ENCODE assay signal across 7 cellular contexts in the genomic region with DNA sequence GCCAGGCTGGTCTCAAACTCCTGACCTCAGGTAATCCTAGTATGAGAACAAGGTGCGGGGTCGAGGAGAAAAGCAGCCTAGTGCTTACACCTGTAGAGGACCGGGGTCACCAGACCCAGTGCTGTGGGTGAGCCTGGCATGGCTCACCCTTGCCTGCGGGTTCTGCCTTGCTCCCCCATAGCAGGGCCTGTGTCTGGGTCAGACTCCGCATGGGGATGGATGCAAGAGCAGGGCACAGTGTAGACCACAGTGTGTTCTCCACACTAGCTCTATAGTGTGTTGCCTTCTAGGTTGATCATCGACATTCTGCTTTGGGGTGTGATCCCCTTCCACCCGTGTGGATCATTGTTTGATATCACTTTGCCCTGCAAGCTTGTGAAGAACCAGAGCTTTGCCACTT.
DNase-seq lines count a peak whose midpoint lies in the region; ATAC-seq, FAIRE-seq and TF ChIP-seq lines count a peak whose summit lies in the region.
"Not testable (repeated sequence)": the region's sequence is repeated elsewhere in the genome, so short reads cannot be mapped to it uniquely, and the experiment has no call there.

No MANE protein-coding gene starts in this region.

- H3K4me1 ChIP-seq in right cardiac atrium (ENCODE audit: control insufficient read depth, insufficient read depth, low read length); naive thymus-derived CD4-positive, alpha-beta T cell (ENCODE audit: control insufficient read depth in 2 of 2, insufficient read depth in 2 of 2, low read length in 2 of 2); upper lobe of right lung: not testable (repeated sequence)

- H3K4me1 Mint-ChIP-seq in T-helper 17 cell; naive thymus-derived CD4-positive, alpha-beta T cell: not testable (repeated sequence)

- DNase-seq in T-helper 17 cell; bronchial epithelial cell (ENCODE audit: low read depth); right cardiac atrium; naive thymus-derived CD4-positive, alpha-beta T cell; omental fat pad (ENCODE audit: low spot score); upper lobe of right lung: not testable (repeated sequence)

- H3K4me3 ChIP-seq in bronchial epithelial cell (ENCODE audit: low read depth, low read length); right cardiac atrium (ENCODE audit: low read length); naive thymus-derived CD4-positive, alpha-beta T cell (ENCODE audit: low read length); upper lobe of right lung: not testable (repeated sequence)

- WGBS in right cardiac atrium, result no CpG with 5 or more reads among the region's 7 CpGs

- H3K36me3 Mint-ChIP-seq in T-helper 17 cell (ENCODE audit: low read depth); naive thymus-derived CD4-positive, alpha-beta T cell: not testable (repeated sequence)

- intact Hi-C loops in right cardiac atrium (cut with DNase I); naive thymus-derived CD4-positive, alpha-beta T cell (cut with micrococcal nuclease); upper lobe of right lung (cut with DNase I): not testable (repeated sequence)

- not testable (repeated sequence) for TF ChIP-seq CTCF in bronchial epithelial cell (IDR thresholded peaks at IDR 0.05; ENCODE audit: insufficient read depth, low read length, severe bottlenecking); omental fat pad (IDR thresholded peaks at IDR 0.05); upper lobe of right lung (IDR thresholded peaks at IDR 0.05)

- CTCF ChIA-PET in naive thymus-derived CD4-positive, alpha-beta T cell (lab: Charles Lee), result not testable (repeated sequence)

- H3K27ac ChIP-seq in right cardiac atrium (ENCODE audit: low read length); naive thymus-derived CD4-positive, alpha-beta T cell (ENCODE audit: low read depth, low read length); upper lobe of right lung: not testable (repeated sequence)

- not testable (repeated sequence) for H3K9me3 ChIP-seq in T-helper 17 cell (ENCODE audit: control insufficient read depth, low read length, poor library complexity, severe bottlenecking); right cardiac atrium (ENCODE audit: control insufficient read depth, low read length); naive thymus-derived CD4-positive, alpha-beta T cell (ENCODE audit: control insufficient read depth in 2 of 3, low read length in 3 of 3); upper lobe of right lung

- not testable (repeated sequence) for H3K9me3 Mint-ChIP-seq in naive thymus-derived CD4-positive, alpha-beta T cell

- not testable (repeated sequence) for H3K36me3 ChIP-seq in bronchial epithelial cell (ENCODE audit: control insufficient read depth, insufficient read depth, low read length); naive thymus-derived CD4-positive, alpha-beta T cell (ENCODE audit: control insufficient read depth in 2 of 3, insufficient read depth in 3 of 3, low read length in 3 of 3); upper lobe of right lung

- H3K4me3 Mint-ChIP-seq in T-helper 17 cell; naive thymus-derived CD4-positive, alpha-beta T cell: not testable (repeated sequence)

- peak; percentile 97 for FAIRE-seq in bronchial epithelial cell (lab: Jason Lieb, UNC)

- not testable (repeated sequence) for H3K27me3 ChIP-seq in bronchial epithelial cell (ENCODE audit: control insufficient read depth, insufficient read depth, low read length); right cardiac atrium (ENCODE audit: control insufficient read depth, insufficient read depth); naive thymus-derived CD4-positive, alpha-beta T cell (ENCODE audit: control insufficient read depth in 2 of 2, insufficient read depth in 2 of 2, low read length in 2 of 2); upper lobe of right lung

- ATAC-seq in T-helper 17 cell, result peak; percentile 21
- ATAC-seq in esophagus mucosa, result peak; percentile 15
- ATAC-seq in right cardiac atrium, result peak; percentile 20 to 51
- ATAC-seq in naive thymus-derived CD4-positive, alpha-beta T cell, result peak; percentile 22
- ATAC-seq in omental fat pad (ENCODE audit: low FRiP score), result peak; percentile 56
- peak; percentile 42 for ATAC-seq in upper lobe of right lung

- H3K27me3 Mint-ChIP-seq in T-helper 17 cell; naive thymus-derived CD4-positive, alpha-beta T cell: not testable (repeated sequence)

- not testable (repeated sequence) for H3K27ac Mint-ChIP-seq in T-helper 17 cell; naive thymus-derived CD4-positive, alpha-beta T cell

- POLR2A ChIA-PET in naive thymus-derived CD4-positive, alpha-beta T cell (lab: Charles Lee), result not testable (repeated sequence)
